ENCODE assay signal across 11 cellular contexts in genomic region chrX:129706395-129707072, GRCh38. TPM values are rescaled to one million over a fixed set of nuclear protein-coding genes. Genes with fewer than 3 reads are reported as not detected.
DNase-seq lines count a peak whose midpoint lies in the region; ATAC-seq and TF ChIP-seq lines count a peak whose summit lies in the region.
"Had no signal": no experiment of that assay in that cellular context is flagged by ENCODE, and none has a peak within 500 bp of the region (broad histone marks: within the 10 kb centered on the region; RNA-seq: fewer than 3 reads in every experiment).

No MANE protein-coding gene starts in this region.

- DNase-seq in M059J (ENCODE audit: low read depth) (peak; percentile 87), RWPE2 (ENCODE audit: low spot score) (no peak), heart right ventricle (peak; percentile 42 to 62), thyroid gland (peak; percentile 83 to 85), NCI-H2227 (lab: John Stamatoyannopoulos, UW; ENCODE audit: unreplicated experiment) (no peak), RKO (ENCODE audit: low spot score) (no peak)
- DNase-seq: GM23248, left lung had no signal

- no peak for TF ChIP-seq POLR2A in thyroid gland (IDR thresholded peaks at IDR 0.05)

- H3K27ac ChIP-seq in RWPE2 (ENCODE audit: poor library complexity, severe bottlenecking) (no peak overlapping the region), heart right ventricle (peak overlapping the region in 5 of 10 donors; percentile 11 to 41 (median 39)), thyroid gland (peak overlapping the region in 1 of 3 donors; percentile 10)
- H3K27ac ChIP-seq: GM23248, left lung, tibial nerve had no signal

- H3K9me3 ChIP-seq in RWPE2 (ENCODE audit: severe bottlenecking) (no peaks in the 10 kb centered on the region), heart right ventricle (no peaks in the 10 kb centered on the region), thyroid gland (no peaks in the 10 kb centered on the region)
- H3K9me3 ChIP-seq: left lung had no signal

- no peaks in the 10 kb centered on the region for H3K27me3 ChIP-seq in RWPE2 (ENCODE audit: insufficient read depth, poor library complexity, severe bottlenecking)
- peaks cover 0 to 9% (median 0%) of the 10 kb centered on the region in 7 donors for H3K27me3 ChIP-seq in heart right ventricle
- no peaks in the 10 kb centered on the region for H3K27me3 ChIP-seq in thyroid gland
- H3K27me3 ChIP-seq: left lung, tibial nerve had no signal

- intact Hi-C loops in heart right ventricle (cut with DNase I): no loop called here
- intact Hi-C loops in thyroid gland (cut with DNase I): no loop called here

- H3K4me1 ChIP-seq in RWPE2 (ENCODE audit: insufficient read depth, poor library complexity, severe bottlenecking) (no peaks in the 10 kb centered on the region), heart right ventricle (peaks cover 0 to 8% (median 1%) of the 10 kb centered on the region in 9 donors), thyroid gland (no peaks in the 10 kb centered on the region)
- H3K4me1 ChIP-seq: left lung, tibial nerve had no signal

- ATAC-seq in RWPE2 (ENCODE audit: low read depth): 0 out of 3 replicates have a peak, but pooled peaks have one; percentile 12
- ATAC-seq in heart right ventricle: peak; percentile 60 to 89 (median 78)
- no peak for ATAC-seq in GM21390 (IDR thresholded peaks at IDR 0.05; ENCODE audit: unreplicated experiment)
- ATAC-seq: left lung had no signal

- TF ChIP-seq CTCF in RWPE2 (IDR thresholded peaks at IDR 0.05; ENCODE audit: poor library complexity, severe bottlenecking): no peak
- no peak for TF ChIP-seq CTCF in heart right ventricle (IDR thresholded peaks at IDR 0.05)
- TF ChIP-seq CTCF in thyroid gland (IDR thresholded peaks at IDR 0.05): no peak

- WGBS in heart right ventricle, 2 donors: 59 to 65% methylated on average over 6 to 7 of the region's 7 CpGs
- WGBS in thyroid gland, 2 donors: 55 to 60% methylated on average over 5 to 7 of the region's 7 CpGs

- H3K36me3 ChIP-seq in RWPE2 (ENCODE audit: low read depth) (no peaks in the 10 kb centered on the region), heart right ventricle (no peaks in the 10 kb centered on the region), thyroid gland (no peaks in the 10 kb centered on the region)
- H3K36me3 ChIP-seq: left lung, tibial nerve had no signal

- H3K4me3 ChIP-seq in RWPE2 (ENCODE audit: severe bottlenecking) (no peak overlapping the region), heart right ventricle (no peak overlapping the region), thyroid gland (replicated peaks in 1 of 3) (no peak overlapping the region)
- H3K4me3 ChIP-seq: GM23248, left lung, tibial nerve had no signal

RNA-seq across cellular contexts. Expression of gene XPNPEP2, which starts 32.2 kb away (rescaled TPM):
- not detected in 2 replicates for total RNA-seq in M059J (2014; rRNA removed; shearing (Covaris generic))
- total RNA-seq in heart right ventricle (1 to 10 TPM in 1 of 10 donors, under 1 TPM in 9; 0.18 to 2.2 (median 0.52) TPM), thyroid gland (1 to 10 TPM in 3 of 4 donors, under 1 TPM in 1; 0.88 to 2.5 (median 1.8) TPM)
- polyA plus RNA-seq in heart right ventricle: under 1 TPM; 0.22 to 0.99 TPM
- total RNA-seq: osteoblast had no signal

RNA-seq across cellular contexts. Expression of gene APLN, which starts 51.8 kb away (rescaled TPM):
- total RNA-seq in M059J (2014; rRNA removed; shearing (Covaris generic)): 1.9 and 2.1 TPM in 2 replicates
- total RNA-seq in heart right ventricle (10 to 100 TPM in 9 of 10 donors, 1 to 10 TPM in 1; 8.8 to 44.7 (median 14.1) TPM), thyroid gland (under 1 TPM in 2 of 4 donors, not detected in 2; 0.20 to 0.22 TPM)
- polyA plus RNA-seq in heart right ventricle: 1 to 10 TPM; 2.7 to 5.4 TPM

Comparison
In these comparisons a context has a peak if more than half of its experiments do, and no peak if none do; other contexts are left out.
1. DNase-seq: peak in M059J (single experiment), heart right ventricle (2 of 2) and thyroid gland (2 of 2); none in RWPE2 (single experiment), NCI-H2227 (single experiment) and RKO (single experiment).